In the genomic region with DNA sequence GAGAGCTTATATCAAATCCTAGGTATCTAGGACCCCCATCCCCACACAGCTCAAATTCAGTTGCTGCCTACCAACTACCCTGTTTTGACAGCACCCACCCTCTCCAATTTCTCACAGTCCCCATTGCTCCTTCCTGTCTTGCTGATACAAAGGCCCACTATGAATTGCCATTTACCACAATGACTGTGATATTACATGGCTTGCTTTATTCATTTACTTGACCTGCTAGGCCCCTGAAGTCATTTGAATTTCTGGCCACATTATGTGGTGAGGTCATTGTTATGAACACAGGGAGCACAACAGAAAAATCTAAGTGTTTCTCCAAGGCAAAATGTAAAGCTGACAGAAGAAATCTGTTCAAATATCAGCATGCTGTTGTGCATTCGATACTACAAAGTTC, we compare ENCODE assay signal across 18 cellular contexts.
DNase-seq lines count a peak whose midpoint lies in the region; ATAC-seq and TF ChIP-seq lines count a peak whose summit lies in the region.
"Had no signal": no experiment of that assay in that cellular context is flagged by ENCODE, and none has a peak within 500 bp of the region (broad histone marks: within the 10 kb centered on the region; RNA-seq: fewer than 3 reads in every experiment).

No MANE protein-coding gene starts in this region.

- H3K4ac ChIP-seq in neuronal stem cell (ENCODE audit: low read length), result no peak overlapping the region

- no peak overlapping the region for H2AFZ ChIP-seq in neuronal stem cell (ENCODE audit: low read length)

- no peak overlapping the region for H3K14ac ChIP-seq in neuronal stem cell (ENCODE audit: low read length)

- no peak overlapping the region for H3K18ac ChIP-seq in neuronal stem cell (ENCODE audit: low read length)

- DNase-seq in astrocyte of the cerebellum (ENCODE audit: low read depth), result peak; percentile 29
- peak; percentile 47 for DNase-seq in pons (ENCODE audit: low spot score)
- DNase-seq in foreskin keratinocyte, result no peak
- DNase-seq in omental fat pad (ENCODE audit: low spot score), result no peak
- no peak for DNase-seq in SW480 (ENCODE audit: low spot score)
- DNase-seq in neuronal stem cell (ENCODE audit: low spot score), result no peak
- DNase-seq: activated CD4-positive, CD25-positive, alpha-beta regulatory T cell; H7; heart left ventricle; naive thymus-derived CD4-positive, alpha-beta T cell; NCI-H1436; NCI-H524; retina; upper lobe of right lung had no signal

- WGBS in neuronal stem cell (ENCODE audit: extremely low coverage in 2 of 2, insufficient read length in 2 of 2, insufficient replicate concordance in 1 of 2), 2 donors, result no CpG with 5 or more reads among the region's 1 CpG

- H2BK12ac ChIP-seq in neuronal stem cell (ENCODE audit: low read length), result no peak overlapping the region

- ATAC-seq in GM19025 (IDR thresholded peaks at IDR 0.05; ENCODE audit: low read depth, unreplicated experiment), result peak; percentile 66
- ATAC-seq in HG03108 (IDR thresholded peaks at IDR 0.05; ENCODE audit: unreplicated experiment), result peak; percentile 66
- ATAC-seq in foreskin keratinocyte, result no peak
- no peak for ATAC-seq in omental fat pad (ENCODE audit: low FRiP score)
- ATAC-seq: heart left ventricle; left lobe of liver; naive thymus-derived CD4-positive, alpha-beta T cell; Panc1; upper lobe of right lung had no signal

- H3K27ac ChIP-seq in foreskin keratinocyte (no peak overlapping the region), neuronal stem cell (replicated peaks; ENCODE audit: low read length) (no peak overlapping the region)
- H3K27ac ChIP-seq: heart left ventricle, upper lobe of right lung had no signal

- H4K91ac ChIP-seq in neuronal stem cell (ENCODE audit: low read depth, low read length, poor library complexity), result no peak overlapping the region

- H3K4me3 ChIP-seq in astrocyte of the cerebellum (ENCODE audit: low read depth, low read length) (no peak overlapping the region), neuronal stem cell (ENCODE audit: low read length in 2 of 2) (no peak overlapping the region)
- H3K4me3 ChIP-seq: heart left ventricle, upper lobe of right lung had no signal

- no peak overlapping the region for H2BK15ac ChIP-seq in neuronal stem cell (ENCODE audit: low read length)

- no peak for TF ChIP-seq CTCF in astrocyte of the cerebellum (IDR thresholded peaks at IDR 0.05; ENCODE audit: low read depth, low read length, missing control alignments)
- no peak for TF ChIP-seq CTCF in foreskin keratinocyte (conservative IDR thresholded peaks at IDR 0.05)
- no peak for TF ChIP-seq CTCF in omental fat pad (IDR thresholded peaks at IDR 0.05)

- H3K23ac ChIP-seq in neuronal stem cell (ENCODE audit: low read depth, low read length, poor library complexity), result no peak overlapping the region

- H3K4me1 ChIP-seq in foreskin keratinocyte (no peaks in the 10 kb centered on the region), neuronal stem cell (ENCODE audit: control insufficient read depth in 2 of 2, insufficient read depth in 1 of 2, low read depth in 1 of 2, low read length in 2 of 2) (no peaks in the 10 kb centered on the region)
- H3K4me1 ChIP-seq: upper lobe of right lung had no signal

- H3K4me2 ChIP-seq in neuronal stem cell (ENCODE audit: insufficient read depth, low read length, poor library complexity, severe bottlenecking), result no peak overlapping the region

- H2BK5ac ChIP-seq in neuronal stem cell (ENCODE audit: low read length), result no peak overlapping the region

- H3K9ac ChIP-seq in neuronal stem cell (ENCODE audit: low read depth, low read length, poor library complexity), result no peak overlapping the region

- no peak overlapping the region for H2AK5ac ChIP-seq in neuronal stem cell (ENCODE audit: low read depth, low read length)

- H3K36me3 ChIP-seq in neuronal stem cell (replicated peaks in 1 of 2; ENCODE audit: control insufficient read depth in 2 of 2, insufficient read depth in 2 of 2, low read length in 2 of 2), result no peaks in the 10 kb centered on the region
- H3K36me3 ChIP-seq: upper lobe of right lung had no signal

- no peak overlapping the region for H4K8ac ChIP-seq in neuronal stem cell (ENCODE audit: low read depth, low read length)

- no peak overlapping the region for H2BK120ac ChIP-seq in neuronal stem cell (ENCODE audit: low read depth, low read length)

- in situ Hi-C loops in astrocyte of the cerebellum (cut with HindIII; ENCODE audit: low sequenced_read_pairs), result no loop called here

- H3K27me3 ChIP-seq in foreskin keratinocyte, result no peaks in the 10 kb centered on the region
- no peaks in the 10 kb centered on the region for H3K27me3 ChIP-seq in neuronal stem cell (ENCODE audit: control insufficient read depth in 3 of 3, insufficient read depth in 3 of 3, low read depth in 1 of 3, low read length in 3 of 3)
- H3K27me3 ChIP-seq: heart left ventricle, upper lobe of right lung had no signal

- H3K79me1 ChIP-seq in neuronal stem cell (ENCODE audit: low read depth, low read length), result no peaks in the 10 kb centered on the region

- no peaks in the 10 kb centered on the region for H3K9me3 ChIP-seq in neuronal stem cell (replicated peaks in 1 of 2; ENCODE audit: control insufficient read depth in 2 of 2, insufficient read depth in 1 of 2, low read depth in 1 of 2, low read length in 2 of 2)
- H3K9me3 ChIP-seq: heart left ventricle, upper lobe of right lung had no signal

Comparison
In these comparisons a context has a peak if more than half of its experiments do, and no peak if none do; other contexts are left out.
1. ATAC-seq: peak in GM19025 (single experiment) and HG03108 (single experiment); none in foreskin keratinocyte (single experiment) and omental fat pad (single experiment).
2. DNase-seq: peak in astrocyte of the cerebellum (single experiment) and pons (single experiment); none in foreskin keratinocyte (0 of 2), omental fat pad (single experiment), SW480 (single experiment) and neuronal stem cell (single experiment).